In the genomic region with DNA sequence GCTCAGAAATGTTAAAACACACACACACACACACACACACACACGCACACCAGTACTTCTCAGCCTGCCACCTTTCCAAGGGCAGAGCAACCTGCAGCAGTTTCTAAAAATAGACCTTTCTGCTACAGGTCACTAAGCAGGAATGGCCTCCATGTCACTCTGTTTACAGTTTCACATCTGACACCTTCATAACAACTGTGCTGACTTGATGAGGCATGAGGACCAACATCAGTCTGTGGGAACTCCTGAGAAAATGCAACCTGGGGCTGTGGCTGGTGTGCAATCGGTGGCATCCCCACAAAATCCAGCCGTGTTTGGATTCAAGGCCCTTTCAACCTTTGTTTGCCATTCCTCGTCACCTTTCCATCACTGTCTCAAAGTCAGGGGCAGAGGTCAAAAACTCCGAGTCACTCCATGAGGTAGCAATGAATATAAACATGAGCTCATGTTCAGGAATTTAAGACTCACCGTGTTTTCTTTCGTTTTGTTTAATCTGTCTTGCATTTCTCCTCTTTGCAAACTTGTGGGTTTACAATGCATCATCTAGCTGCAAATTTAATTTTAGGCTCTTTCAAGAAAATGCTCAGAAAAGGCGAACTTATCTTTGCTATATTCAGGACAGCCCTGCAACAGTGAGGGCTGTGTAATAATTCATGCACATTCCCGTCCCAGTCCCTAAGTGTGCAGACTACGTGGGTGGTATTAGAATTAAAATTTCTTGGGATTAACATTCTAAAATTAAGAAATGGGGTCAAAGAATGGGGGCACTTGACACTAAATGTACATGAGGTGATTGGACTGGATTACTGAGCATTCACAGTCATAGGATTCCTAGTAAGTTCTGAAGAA, we compare ENCODE assay signal across 1 cellular context.
TF ChIP-seq lines count a peak whose summit lies in the region.

No MANE protein-coding gene starts in this region.

TF ChIP-seq in HepG2, 621 proteins besides CTCF, POLR2A, EP300 and RAD21 (continued from another document and continues in another):
- TF ChIP-seq, protein P1, sequence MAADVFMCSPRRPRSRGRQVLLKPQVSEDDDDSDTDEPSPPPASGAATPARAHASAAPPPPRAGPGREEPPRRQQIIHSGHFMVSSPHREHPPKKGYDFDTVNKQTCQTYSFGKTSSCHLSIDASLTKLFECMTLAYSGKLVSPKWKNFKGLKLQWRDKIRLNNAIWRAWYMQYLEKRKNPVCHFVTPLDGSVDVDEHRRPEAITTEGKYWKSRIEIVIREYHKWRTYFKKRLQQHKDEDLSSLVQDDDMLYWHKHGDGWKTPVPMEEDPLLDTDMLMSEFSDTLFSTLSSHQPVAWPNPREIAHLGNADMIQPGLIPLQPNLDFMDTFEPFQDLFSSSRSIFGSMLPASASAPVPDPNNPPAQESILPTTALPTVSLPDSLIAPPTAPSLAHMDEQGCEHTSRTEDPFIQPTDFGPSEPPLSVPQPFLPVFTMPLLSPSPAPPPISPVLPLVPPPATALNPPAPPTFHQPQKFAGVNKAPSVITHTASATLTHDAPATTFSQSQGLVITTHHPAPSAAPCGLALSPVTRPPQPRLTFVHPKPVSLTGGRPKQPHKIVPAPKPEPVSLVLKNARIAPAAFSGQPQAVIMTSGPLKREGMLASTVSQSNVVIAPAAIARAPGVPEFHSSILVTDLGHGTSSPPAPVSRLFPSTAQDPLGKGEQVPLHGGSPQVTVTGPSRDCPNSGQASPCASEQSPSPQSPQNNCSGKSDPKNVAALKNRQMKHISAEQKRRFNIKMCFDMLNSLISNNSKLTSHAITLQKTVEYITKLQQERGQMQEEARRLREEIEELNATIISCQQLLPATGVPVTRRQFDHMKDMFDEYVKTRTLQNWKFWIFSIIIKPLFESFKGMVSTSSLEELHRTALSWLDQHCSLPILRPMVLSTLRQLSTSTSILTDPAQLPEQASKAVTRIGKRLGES (CRISPR knock-in tag; IDR thresholded peaks at IDR 0.05; ENCODE audit: borderline replicate concordance): no peak
- no peak for TF ChIP-seq ZNF333 (CRISPR knock-in tag; IDR thresholded peaks at IDR 0.05; ENCODE audit: borderline replicate concordance)
- no peak for TF ChIP-seq TGIF2 (CRISPR knock-in tag; IDR thresholded peaks at IDR 0.05)
- TF ChIP-seq, protein P2, sequence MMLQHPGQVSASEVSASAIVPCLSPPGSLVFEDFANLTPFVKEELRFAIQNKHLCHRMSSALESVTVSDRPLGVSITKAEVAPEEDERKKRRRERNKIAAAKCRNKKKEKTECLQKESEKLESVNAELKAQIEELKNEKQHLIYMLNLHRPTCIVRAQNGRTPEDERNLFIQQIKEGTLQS (CRISPR knock-in tag; IDR thresholded peaks at IDR 0.05): peak; percentile 60; the same call in 1 of the 2 replicates
- no peak; the same call in 1 of the 2 replicates for TF ChIP-seq ETV5 (CRISPR knock-in tag; IDR thresholded peaks at IDR 0.05; ENCODE audit: borderline replicate concordance)
- no peak for TF ChIP-seq ZNF713 (CRISPR knock-in tag; IDR thresholded peaks at IDR 0.05)
- TF ChIP-seq ZNF282 (IDR thresholded peaks at IDR 0.05; ENCODE audit: partially characterized antibody): no peak
- peak; percentile 65; the same call in 1 of the 2 replicates for TF ChIP-seq TBX3 (IDR thresholded peaks at IDR 0.05; ENCODE audit: borderline replicate concordance)
- TF ChIP-seq, protein P3, sequence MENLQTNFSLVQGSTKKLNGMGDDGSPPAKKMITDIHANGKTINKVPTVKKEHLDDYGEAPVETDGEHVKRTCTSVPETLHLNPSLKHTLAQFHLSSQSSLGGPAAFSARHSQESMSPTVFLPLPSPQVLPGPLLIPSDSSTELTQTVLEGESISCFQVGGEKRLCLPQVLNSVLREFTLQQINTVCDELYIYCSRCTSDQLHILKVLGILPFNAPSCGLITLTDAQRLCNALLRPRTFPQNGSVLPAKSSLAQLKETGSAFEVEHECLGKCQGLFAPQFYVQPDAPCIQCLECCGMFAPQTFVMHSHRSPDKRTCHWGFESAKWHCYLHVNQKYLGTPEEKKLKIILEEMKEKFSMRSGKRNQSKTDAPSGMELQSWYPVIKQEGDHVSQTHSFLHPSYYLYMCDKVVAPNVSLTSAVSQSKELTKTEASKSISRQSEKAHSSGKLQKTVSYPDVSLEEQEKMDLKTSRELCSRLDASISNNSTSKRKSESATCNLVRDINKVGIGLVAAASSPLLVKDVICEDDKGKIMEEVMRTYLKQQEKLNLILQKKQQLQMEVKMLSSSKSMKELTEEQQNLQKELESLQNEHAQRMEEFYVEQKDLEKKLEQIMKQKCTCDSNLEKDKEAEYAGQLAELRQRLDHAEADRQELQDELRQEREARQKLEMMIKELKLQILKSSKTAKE (CRISPR knock-in tag; IDR thresholded peaks at IDR 0.05; ENCODE audit: borderline replicate concordance): peak; percentile 77
- no peak for TF ChIP-seq ZNF777 (CRISPR knock-in tag; IDR thresholded peaks at IDR 0.05)
- TF ChIP-seq SNRNP70 (IDR thresholded peaks at IDR 0.05; ENCODE audit: low read depth, low read length): no peak
- TF ChIP-seq MBNL3 (CRISPR knock-in tag; conservative IDR thresholded peaks at IDR 0.05): no peak
- TF ChIP-seq, protein P4, sequence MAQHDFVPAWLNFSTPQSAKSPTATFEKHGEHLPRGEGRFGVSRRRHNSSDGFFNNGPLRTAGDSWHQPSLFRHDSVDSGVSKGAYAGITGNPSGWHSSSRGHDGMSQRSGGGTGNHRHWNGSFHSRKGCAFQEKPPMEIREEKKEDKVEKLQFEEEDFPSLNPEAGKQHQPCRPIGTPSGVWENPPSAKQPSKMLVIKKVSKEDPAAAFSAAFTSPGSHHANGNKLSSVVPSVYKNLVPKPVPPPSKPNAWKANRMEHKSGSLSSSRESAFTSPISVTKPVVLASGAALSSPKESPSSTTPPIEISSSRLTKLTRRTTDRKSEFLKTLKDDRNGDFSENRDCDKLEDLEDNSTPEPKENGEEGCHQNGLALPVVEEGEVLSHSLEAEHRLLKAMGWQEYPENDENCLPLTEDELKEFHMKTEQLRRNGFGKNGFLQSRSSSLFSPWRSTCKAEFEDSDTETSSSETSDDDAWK (CRISPR knock-in tag; IDR thresholded peaks at IDR 0.05): no peak
- TF ChIP-seq NFKBIZ (CRISPR knock-in tag; IDR thresholded peaks at IDR 0.05): no peak
- TF ChIP-seq SMAD3 (CRISPR knock-in tag; IDR thresholded peaks at IDR 0.05): no peak
- no peak for TF ChIP-seq SIN3B (IDR thresholded peaks at IDR 0.05; ENCODE audit: low read length)
- TF ChIP-seq PCBP2 (optimal IDR thresholded peaks at IDR 0.05; ENCODE audit: low read depth, low read length, poor library complexity, severe bottlenecking): no peak
- TF ChIP-seq GABPB1 (CRISPR knock-in tag; IDR thresholded peaks at IDR 0.05): no peak
- TF ChIP-seq NR2F2 (IDR thresholded peaks at IDR 0.05; ENCODE audit: borderline replicate concordance, low read depth): peak; percentile 90
- no peak for TF ChIP-seq ZNF3 (CRISPR knock-in tag; IDR thresholded peaks at IDR 0.05)
- TF ChIP-seq, protein P5, sequence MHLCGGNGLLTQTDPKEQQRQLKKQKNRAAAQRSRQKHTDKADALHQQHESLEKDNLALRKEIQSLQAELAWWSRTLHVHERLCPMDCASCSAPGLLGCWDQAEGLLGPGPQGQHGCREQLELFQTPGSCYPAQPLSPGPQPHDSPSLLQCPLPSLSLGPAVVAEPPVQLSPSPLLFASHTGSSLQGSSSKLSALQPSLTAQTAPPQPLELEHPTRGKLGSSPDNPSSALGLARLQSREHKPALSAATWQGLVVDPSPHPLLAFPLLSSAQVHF (CRISPR knock-in tag; IDR thresholded peaks at IDR 0.05): no peak
- no peak for TF ChIP-seq ZNF329 (CRISPR knock-in tag; IDR thresholded peaks at IDR 0.05; ENCODE audit: low read depth)
- TF ChIP-seq KDM3A (CRISPR knock-in tag; IDR thresholded peaks at IDR 0.05; ENCODE audit: low read depth): no peak
- TF ChIP-seq, protein P6, sequence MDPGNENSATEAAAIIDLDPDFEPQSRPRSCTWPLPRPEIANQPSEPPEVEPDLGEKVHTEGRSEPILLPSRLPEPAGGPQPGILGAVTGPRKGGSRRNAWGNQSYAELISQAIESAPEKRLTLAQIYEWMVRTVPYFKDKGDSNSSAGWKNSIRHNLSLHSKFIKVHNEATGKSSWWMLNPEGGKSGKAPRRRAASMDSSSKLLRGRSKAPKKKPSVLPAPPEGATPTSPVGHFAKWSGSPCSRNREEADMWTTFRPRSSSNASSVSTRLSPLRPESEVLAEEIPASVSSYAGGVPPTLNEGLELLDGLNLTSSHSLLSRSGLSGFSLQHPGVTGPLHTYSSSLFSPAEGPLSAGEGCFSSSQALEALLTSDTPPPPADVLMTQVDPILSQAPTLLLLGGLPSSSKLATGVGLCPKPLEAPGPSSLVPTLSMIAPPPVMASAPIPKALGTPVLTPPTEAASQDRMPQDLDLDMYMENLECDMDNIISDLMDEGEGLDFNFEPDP (CRISPR knock-in tag; conservative IDR thresholded peaks at IDR 0.05): no peak
- TF ChIP-seq ZNF331 (CRISPR knock-in tag; IDR thresholded peaks at IDR 0.05): no peak
- TF ChIP-seq ZNF557 (CRISPR knock-in tag; IDR thresholded peaks at IDR 0.05): no peak
- TF ChIP-seq PAX8 (CRISPR knock-in tag; IDR thresholded peaks at IDR 0.05; ENCODE audit: borderline replicate concordance): no peak
- peak; percentile 50; the same call in 1 of the 2 replicates for TF ChIP-seq HOXA3 (CRISPR knock-in tag; IDR thresholded peaks at IDR 0.05)
- TF ChIP-seq HDAC1 (CRISPR knock-in tag; IDR thresholded peaks at IDR 0.05): peak; percentile 64
- TF ChIP-seq, protein P7, sequence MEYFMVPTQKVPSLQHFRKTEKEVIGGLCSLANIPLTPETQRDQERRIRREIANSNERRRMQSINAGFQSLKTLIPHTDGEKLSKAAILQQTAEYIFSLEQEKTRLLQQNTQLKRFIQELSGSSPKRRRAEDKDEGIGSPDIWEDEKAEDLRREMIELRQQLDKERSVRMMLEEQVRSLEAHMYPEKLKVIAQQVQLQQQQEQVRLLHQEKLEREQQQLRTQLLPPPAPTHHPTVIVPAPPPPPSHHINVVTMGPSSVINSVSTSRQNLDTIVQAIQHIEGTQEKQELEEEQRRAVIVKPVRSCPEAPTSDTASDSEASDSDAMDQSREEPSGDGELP (IDR thresholded peaks at IDR 0.05; ENCODE audit: borderline replicate concordance, low read depth): no peak
- no peak for TF ChIP-seq KDM2A (CRISPR knock-in tag; IDR thresholded peaks at IDR 0.05; ENCODE audit: borderline replicate concordance, low read depth)
- no peak for TF ChIP-seq MTF2 (CRISPR knock-in tag; IDR thresholded peaks at IDR 0.05; ENCODE audit: borderline replicate concordance)
- no peak for TF ChIP-seq ZNF24 (IDR thresholded peaks at IDR 0.05)
- no peak for TF ChIP-seq SP4 (CRISPR knock-in tag; IDR thresholded peaks at IDR 0.05)
- TF ChIP-seq BHLHE40 (IDR thresholded peaks at IDR 0.05; ENCODE audit: low read length): no peak; the same call in 1 of the 2 replicates
- TF ChIP-seq NFYC (CRISPR knock-in tag; IDR thresholded peaks at IDR 0.05): no peak
- TF ChIP-seq, protein P8, sequence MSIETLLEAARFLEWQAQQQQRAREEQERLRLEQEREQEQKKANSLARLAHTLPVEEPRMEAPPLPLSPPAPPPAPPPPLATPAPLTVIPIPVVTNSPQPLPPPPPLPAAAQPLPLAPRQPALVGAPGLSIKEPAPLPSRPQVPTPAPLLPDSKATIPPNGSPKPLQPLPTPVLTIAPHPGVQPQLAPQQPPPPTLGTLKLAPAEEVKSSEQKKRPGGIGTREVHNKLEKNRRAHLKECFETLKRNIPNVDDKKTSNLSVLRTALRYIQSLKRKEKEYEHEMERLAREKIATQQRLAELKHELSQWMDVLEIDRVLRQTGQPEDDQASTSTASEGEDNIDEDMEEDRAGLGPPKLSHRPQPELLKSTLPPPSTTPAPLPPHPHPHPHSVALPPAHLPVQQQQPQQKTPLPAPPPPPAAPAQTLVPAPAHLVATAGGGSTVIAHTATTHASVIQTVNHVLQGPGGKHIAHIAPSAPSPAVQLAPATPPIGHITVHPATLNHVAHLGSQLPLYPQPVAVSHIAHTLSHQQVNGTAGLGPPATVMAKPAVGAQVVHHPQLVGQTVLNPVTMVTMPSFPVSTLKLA (IDR thresholded peaks at IDR 0.05): peak; percentile 57
- TF ChIP-seq ZBTB20 (CRISPR knock-in tag; IDR thresholded peaks at IDR 0.05; ENCODE audit: borderline replicate concordance, low read depth): no peak
- no peak for TF ChIP-seq NFIB (CRISPR knock-in tag; IDR thresholded peaks at IDR 0.05; ENCODE audit: borderline replicate concordance)
- no peak for TF ChIP-seq ZNF205 (CRISPR knock-in tag; IDR thresholded peaks at IDR 0.05)
- TF ChIP-seq RELA (CRISPR knock-in tag; IDR thresholded peaks at IDR 0.05): no peak
- TF ChIP-seq DNMT1 (CRISPR knock-in tag; IDR thresholded peaks at IDR 0.05): no peak
- TF ChIP-seq, protein P9, sequence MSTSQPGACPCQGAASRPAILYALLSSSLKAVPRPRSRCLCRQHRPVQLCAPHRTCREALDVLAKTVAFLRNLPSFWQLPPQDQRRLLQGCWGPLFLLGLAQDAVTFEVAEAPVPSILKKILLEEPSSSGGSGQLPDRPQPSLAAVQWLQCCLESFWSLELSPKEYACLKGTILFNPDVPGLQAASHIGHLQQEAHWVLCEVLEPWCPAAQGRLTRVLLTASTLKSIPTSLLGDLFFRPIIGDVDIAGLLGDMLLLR (CRISPR knock-in tag; IDR thresholded peaks at IDR 0.05): no peak
- TF ChIP-seq ZNF776 (CRISPR knock-in tag; IDR thresholded peaks at IDR 0.05): no peak
- no peak for TF ChIP-seq ZNF251 (CRISPR knock-in tag; IDR thresholded peaks at IDR 0.05)
- no peak for TF ChIP-seq ATRX (CRISPR knock-in tag; IDR thresholded peaks at IDR 0.05; ENCODE audit: borderline replicate concordance)
- TF ChIP-seq ZNF441 (CRISPR knock-in tag; IDR thresholded peaks at IDR 0.05; ENCODE audit: borderline replicate concordance): no peak
- TF ChIP-seq SPEN (CRISPR knock-in tag; IDR thresholded peaks at IDR 0.05; ENCODE audit: low read depth): no peak
- no peak for TF ChIP-seq SNAPC2 (CRISPR knock-in tag; IDR thresholded peaks at IDR 0.05)
- no peak for TF ChIP-seq ZNF841 (CRISPR knock-in tag; IDR thresholded peaks at IDR 0.05; ENCODE audit: borderline replicate concordance)
- TF ChIP-seq EZH2 (conservative IDR thresholded peaks at IDR 0.05; ENCODE audit: low read depth, low read length): no peak
- TF ChIP-seq, protein P10, sequence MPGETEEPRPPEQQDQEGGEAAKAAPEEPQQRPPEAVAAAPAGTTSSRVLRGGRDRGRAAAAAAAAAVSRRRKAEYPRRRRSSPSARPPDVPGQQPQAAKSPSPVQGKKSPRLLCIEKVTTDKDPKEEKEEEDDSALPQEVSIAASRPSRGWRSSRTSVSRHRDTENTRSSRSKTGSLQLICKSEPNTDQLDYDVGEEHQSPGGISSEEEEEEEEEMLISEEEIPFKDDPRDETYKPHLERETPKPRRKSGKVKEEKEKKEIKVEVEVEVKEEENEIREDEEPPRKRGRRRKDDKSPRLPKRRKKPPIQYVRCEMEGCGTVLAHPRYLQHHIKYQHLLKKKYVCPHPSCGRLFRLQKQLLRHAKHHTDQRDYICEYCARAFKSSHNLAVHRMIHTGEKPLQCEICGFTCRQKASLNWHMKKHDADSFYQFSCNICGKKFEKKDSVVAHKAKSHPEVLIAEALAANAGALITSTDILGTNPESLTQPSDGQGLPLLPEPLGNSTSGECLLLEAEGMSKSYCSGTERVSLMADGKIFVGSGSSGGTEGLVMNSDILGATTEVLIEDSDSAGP (CRISPR knock-in tag; IDR thresholded peaks at IDR 0.05; ENCODE audit: borderline replicate concordance): no peak
- TF ChIP-seq STAT5B (CRISPR knock-in tag; IDR thresholded peaks at IDR 0.05): no peak
- no peak for TF ChIP-seq SETDB1 (CRISPR knock-in tag; IDR thresholded peaks at IDR 0.05; ENCODE audit: borderline replicate concordance)
- TF ChIP-seq DMAP1 (CRISPR knock-in tag; IDR thresholded peaks at IDR 0.05): no peak
- no peak for TF ChIP-seq GZF1 (CRISPR knock-in tag; IDR thresholded peaks at IDR 0.05)
- TF ChIP-seq ZNF317 (CRISPR knock-in tag; IDR thresholded peaks at IDR 0.05): no peak
